In genomic region chr12:31728917-31729640, GRCh38 we compare ENCODE assay signal across 1 cellular context.
TF ChIP-seq lines count a peak whose summit lies in the region.

Gene AMN1, minus strand, starts transcription at chr12:31729021. Its CDS starts 13 bp downstream, at chr12:31729008.

TF ChIP-seq in A549, 52 proteins besides CTCF, POLR2A, EP300 and RAD21 (continued from another document):
- TF ChIP-seq HOXA7 (CRISPR knock-in tag; IDR thresholded peaks at IDR 0.05) (no peak), MAFK (IDR thresholded peaks at IDR 0.05; ENCODE audit: partially characterized antibody) (no peak), BCL3 (IDR thresholded peaks at IDR 0.05) (peak; percentile 45; the same call in 1 of the 3 replicates), JUN (IDR thresholded peaks at IDR 0.05) (peak; percentile 38 to 90; a peak in 2 of 5 replicates), FOXS1 (CRISPR knock-in tag; IDR thresholded peaks at IDR 0.05) (peak; percentile 32; the same call in 1 of the 2 replicates), RFX5 (IDR thresholded peaks at IDR 0.05) (peak; percentile 79), NPAS2 (CRISPR knock-in tag; IDR thresholded peaks at IDR 0.05; ENCODE audit: borderline replicate concordance) (no peak), SMC3 (IDR thresholded peaks at IDR 0.05) (peak; percentile 33; the same call in 1 of the 3 replicates), HOXB5 (CRISPR knock-in tag; IDR thresholded peaks at IDR 0.05) (0 out of 2 replicates have a peak, but pooled peaks have one; percentile 71)
TF ChIP-seq in A549: peak in this region for 18.
